23 cellular contexts compared by ENCODE assay signal in genomic region chr21:44988607-44989537, GRCh38. TPM values are rescaled to one million over a fixed set of nuclear protein-coding genes. Genes with fewer than 3 reads are reported as not detected.
DNase-seq lines count a peak whose midpoint lies in the region; ATAC-seq and TF ChIP-seq lines count a peak whose summit lies in the region.
"Had no signal": no experiment of that assay in that cellular context is flagged by ENCODE, and none has a peak within 500 bp of the region (broad histone marks: within the 10 kb centered on the region; RNA-seq: fewer than 3 reads in every experiment).

No MANE protein-coding gene starts in this region.

- no peaks in the 10 kb centered on the region for H3K79me2 ChIP-seq in neural cell (replicated peaks; ENCODE audit: insufficient read depth, low read length)

- no peak for TF ChIP-seq RAD21 in neural cell (conservative IDR thresholded peaks at IDR 0.05)

- DNase-seq in Right ventricle myocardium inferior (ENCODE audit: missing footprints) = peak; percentile 44
- DNase-seq in cardiac septum (ENCODE audit: low spot score) = no peak
- peak in 3 of 5 donors; percentile 19 to 52 (median 21) for DNase-seq in heart left ventricle
- DNase-seq in ACHN = no peak
- DNase-seq in foreskin melanocyte = no peak
- no peak for DNase-seq in SK-N-DZ (ENCODE audit: low spot score)
- DNase-seq: activated T-cell treated with anti-CD3 and anti-CD28 coated beads, Interleukin-2, amount 50 U/mL, for 72 hours; GDM1; HCEC 1CT; NCI-H1048; NCI-H2107; NCI-H524 treated with DMSO at 0.1 percent for 48 hours; OCI-M1; stimulated activated CD4-positive, alpha-beta T cell treated with anti-CD3 and anti-CD28 coated beads, Interleukin-4, amount 100 ng/mL, for 4 hours had no signal

- ATAC-seq in Right ventricle myocardium inferior = no peak
- ATAC-seq in heart left ventricle = peak in 1 of 4 donors; percentile 1
- ATAC-seq in HG03108 (IDR thresholded peaks at IDR 0.05; ENCODE audit: unreplicated experiment) = no peak
- ATAC-seq: A549; activated naive CD4-positive, alpha-beta T cell treated with anti-CD3 and anti-CD28 coated beads, Interleukin-2, amount 50 U/mL, for 72 hours; activated T-cell treated with anti-CD3 and anti-CD28 coated beads, Interleukin-2, amount 50 U/mL, for 72 hours; K562; natural killer cell treated with Interleukin-12 subunit alpha and Interleukin-12 subunit beta and Interleukin-15 and Interleukin-18, amount 100 ng/mL, for 72 hours had no signal

- intact Hi-C loops in Right ventricle myocardium inferior (cut with DNase I) (no loop called here), cardiac septum (cut with DNase I) (no loop called here), heart left ventricle (cut with DNase I) (no loop called here)

- H3K4me1 ChIP-seq in heart left ventricle = peaks cover 0 to 35% (median 13%) of the 10 kb centered on the region in 12 donors
- H3K4me1 ChIP-seq: A549 had no signal

- WGBS in heart left ventricle, 4 donors = 88 to 94% (median 93%) methylated on average over 11 to 20 of the region's 20 CpGs

- H3K27ac ChIP-seq in heart left ventricle = peak overlapping the region in 4 of 12 donors; percentile 22 to 75 (median 59)
- H3K27ac ChIP-seq in neural cell (ENCODE audit: low read length) = no peak overlapping the region
- H3K27ac ChIP-seq: A549, SJSA1, vagina had no signal

- H3K27me3 ChIP-seq in heart left ventricle (no peaks in the 10 kb centered on the region), neural cell (ENCODE audit: insufficient read depth, low read depth, low read length) (no peaks in the 10 kb centered on the region)
- H3K27me3 ChIP-seq: SJSA1, vagina had no signal

- H3F3A ChIP-seq in neural cell (ENCODE audit: insufficient read depth, low read length, poor library complexity, severe bottlenecking) = no peaks in the 10 kb centered on the region

- no peak overlapping the region for H3K4me2 ChIP-seq in neural cell (ENCODE audit: low read length)
- H3K4me2 ChIP-seq: A549 had no signal

- H3K36me3 ChIP-seq in heart left ventricle (no peaks in the 10 kb centered on the region), neural cell (ENCODE audit: insufficient read depth, low read length) (no peaks in the 10 kb centered on the region)
- H3K36me3 ChIP-seq: SJSA1, vagina had no signal

- in situ Hi-C loops in ACHN (cut with HindIII; ENCODE audit: low pct_ligation_motif_present, low pct_unique_long_range_greater_than_20kb, low sequenced_read_pairs) = no loop called here

- peak overlapping the region; percentile 27 for H3K9ac ChIP-seq in neural cell (ENCODE audit: low read length)

- TF ChIP-seq EP300 in neural cell (conservative IDR thresholded peaks at IDR 0.05; ENCODE audit: poor library complexity, severe bottlenecking) = no peak

- TF ChIP-seq POLR2A in heart left ventricle (IDR thresholded peaks at IDR 0.05) = no peak

- TF ChIP-seq CTCF in heart left ventricle (IDR thresholded peaks at IDR 0.05) = no peak
- TF ChIP-seq CTCF in neural cell (IDR thresholded peaks at IDR 0.05; ENCODE audit: poor library complexity, severe bottlenecking) = no peak

- no peaks in the 10 kb centered on the region for H3K9me2 ChIP-seq in neural cell (ENCODE audit: insufficient read depth, low read length)

- H4K20me1 ChIP-seq in neural cell (ENCODE audit: insufficient read depth) = no peaks in the 10 kb centered on the region

- H3K9me3 ChIP-seq in heart left ventricle (no peaks in the 10 kb centered on the region), neural cell (ENCODE audit: low read length) (no peaks in the 10 kb centered on the region)
- H3K9me3 ChIP-seq: A549, SJSA1, vagina had no signal

- H3K4me3 ChIP-seq in heart left ventricle = no peak overlapping the region
- peak overlapping the region; percentile 15 for H3K4me3 ChIP-seq in neural cell (ENCODE audit: low read length)
- H3K4me3 ChIP-seq: A549, coronary artery, K562, SJSA1, vagina had no signal

- no peak overlapping the region for H2AFZ ChIP-seq in neural cell (ENCODE audit: low read depth, low read length)

TF ChIP-seq in neural cell, 6 proteins besides CTCF, POLR2A, EP300 and RAD21:
- no peak for TF ChIP-seq TAF1 (IDR thresholded peaks at IDR 0.05; ENCODE audit: low read depth)
- no peak for TF ChIP-seq SMC3 (conservative IDR thresholded peaks at IDR 0.05; ENCODE audit: poor library complexity)
- TF ChIP-seq MXI1 (conservative IDR thresholded peaks at IDR 0.05; ENCODE audit: poor library complexity, severe bottlenecking) = no peak
- no peak for TF ChIP-seq EZH2 (IDR thresholded peaks at IDR 0.05; ENCODE audit: borderline replicate concordance, insufficient read depth, low read length, poor library complexity, severe bottlenecking)
- no peak for TF ChIP-seq POLR2AphosphoS5 (IDR thresholded peaks at IDR 0.05)
- no peak for TF ChIP-seq REST (IDR thresholded peaks at IDR 0.05; ENCODE audit: borderline replicate concordance)

RNA-seq across cellular contexts. Expression of gene SLX9, which starts 49.0 kb away (rescaled TPM):
- total RNA-seq in Right ventricle myocardium inferior = 66.5 TPM
- 35.8 TPM for total RNA-seq in cardiac septum
- 10 to 100 TPM; 38.5 to 53.1 (median 47.1) TPM for total RNA-seq in heart left ventricle
- 10 to 100 TPM; 63.8 to 77.8 TPM for polyA plus RNA-seq in heart left ventricle
- 15.4 and 23.2 TPM in 2 replicates for polyA plus RNA-seq in neural cell
- 10.1 and 16.8 TPM in 2 replicates for polyA minus RNA-seq in neural cell
- polyA plus RNA-seq in SK-N-DZ (2014; cell fraction: cytosol; rRNA removed) = 17.1 and 23.9 TPM in 2 replicates
- 12.7 and 14.2 TPM in 2 replicates for polyA plus RNA-seq in SK-N-DZ (2014; cell fraction: nucleus; rRNA removed)

Comparison
In these comparisons a context has a peak if more than half of its experiments do, and no peak if none do; other contexts are left out.
1. DNase-seq: peak in Right ventricle myocardium inferior (single experiment) and heart left ventricle (3 of 5); none in cardiac septum (single experiment), ACHN (single experiment), foreskin melanocyte (single experiment) and SK-N-DZ (single experiment).